Comparison of ENCODE assay signal across 13 cellular contexts in genomic region chr12:116423053-116423452, GRCh38.
DNase-seq lines count a peak whose midpoint lies in the region; ATAC-seq and TF ChIP-seq lines count a peak whose summit lies in the region.
"Had no signal": no experiment of that assay in that cellular context is flagged by ENCODE, and none has a peak within 500 bp of the region (broad histone marks: within the 10 kb centered on the region; RNA-seq: fewer than 3 reads in every experiment).

No MANE protein-coding gene starts in this region.

- TF ChIP-seq CTCF in nephron progenitor cell (IDR thresholded peaks at IDR 0.05), result no peak

- no peak overlapping the region for H3K4me3 Mint-ChIP-seq in nephron progenitor cell
- H3K4me3 Mint-ChIP-seq: neural crest cell, T-helper 17 cell had no signal

- intact Hi-C loops in sciatic nerve (cut with DNase I), result loop anchor here (10.0 kb wide), 1 partner anchor 138 kb away; no protein-coding TSS in a partner anchor

- H3K9me3 Mint-ChIP-seq in nephron progenitor cell, result peaks cover 3% of the 10 kb centered on the region

- peaks cover 40% of the 10 kb centered on the region for H3K4me1 Mint-ChIP-seq in nephron progenitor cell

- H3K36me3 Mint-ChIP-seq in nephron progenitor cell (ENCODE audit: low read depth), result no peaks in the 10 kb centered on the region

- in situ Hi-C loops in SK-MEL-5 (cut with HindIII; ENCODE audit: low pct_unique_long_range_greater_than_20kb, low sequenced_read_pairs), result no loop called here

- peaks cover 5% of the 10 kb centered on the region for H3K27me3 Mint-ChIP-seq in nephron progenitor cell (ENCODE audit: low read depth, poor library complexity)

- peak; percentile 33 for ATAC-seq in sciatic nerve
- ATAC-seq: T-helper 17 cell had no signal

- peak; percentile 81 for DNase-seq in GM04503 (ENCODE audit: low read depth)
- DNase-seq in SK-MEL-5 (ENCODE audit: low read depth, low spot score), result peak; percentile 55
- DNase-seq in fibroblast of peridontal ligament (ENCODE audit: extremely low read depth), result peak; percentile 84
- no peak for DNase-seq in sciatic nerve (ENCODE audit: low spot score)
- DNase-seq in inferior parietal cortex (ENCODE audit: extremely low spot score), result no peak
- no peak for DNase-seq in NCI-H1694 (lab: John Stamatoyannopoulos, UW)
- no peak for DNase-seq in nephron progenitor cell
- DNase-seq: activated CD4-positive, alpha-beta T cell treated with anti-CD3 and anti-CD28 coated beads, Interleukin-2, amount 50 U/mL, for 48 hours; caudate nucleus; MM.1S; spleen; T-helper 17 cell had no signal

- no peak overlapping the region for H3K27ac Mint-ChIP-seq in nephron progenitor cell
- H3K27ac Mint-ChIP-seq: T-helper 17 cell had no signal

Comparison
In these comparisons a context has a peak if more than half of its experiments do, and no peak if none do; other contexts are left out.
1. DNase-seq: peak in GM04503 (single experiment), SK-MEL-5 (single experiment) and fibroblast of peridontal ligament (single experiment); none in sciatic nerve (single experiment), inferior parietal cortex (single experiment), NCI-H1694 (single experiment) and nephron progenitor cell (single experiment).